Comparison of ENCODE assay signal across 31 cellular contexts in the genomic region with DNA sequence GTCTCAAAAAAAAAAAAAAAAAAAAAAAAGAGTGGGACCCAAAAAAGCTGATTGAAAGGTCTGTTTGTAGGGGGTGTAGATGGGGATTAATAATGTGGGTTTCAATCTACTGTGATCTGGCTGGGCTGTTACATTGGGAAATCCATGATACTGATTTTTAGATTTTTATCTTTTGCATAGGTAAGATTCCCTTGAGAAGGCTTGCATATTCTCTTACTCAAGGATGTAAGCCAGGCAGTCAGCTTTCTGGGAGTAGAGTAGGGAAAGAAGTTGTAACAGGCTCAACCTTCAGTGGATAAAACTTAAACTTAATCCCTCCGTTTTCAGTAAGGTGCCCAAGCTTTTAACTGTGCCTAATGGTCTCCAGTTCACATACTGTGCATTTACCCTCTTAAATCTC. TPM values are rescaled to one million over a fixed set of nuclear protein-coding genes. Genes with fewer than 3 reads are reported as not detected.
DNase-seq lines count a peak whose midpoint lies in the region; ATAC-seq, FAIRE-seq and TF ChIP-seq lines count a peak whose summit lies in the region.
"Had no signal": no experiment of that assay in that cellular context is flagged by ENCODE, and none has a peak within 500 bp of the region (broad histone marks: within the 10 kb centered on the region; RNA-seq: fewer than 3 reads in every experiment).

No MANE protein-coding gene starts in this region.

- CTCF ChIA-PET in HCT116 (lab: Charles Lee) = no interaction called here

- H3K4me2 ChIP-seq in HCT116 (ENCODE audit: low read length) (no peak overlapping the region), smooth muscle cell (no peak overlapping the region)

- H3K9me3 ChIP-seq in HCT116 (ENCODE audit: control insufficient read depth in 1 of 2, insufficient read depth in 1 of 2, low read depth in 1 of 2, low read length in 2 of 2) = no peaks in the 10 kb centered on the region
- no peaks in the 10 kb centered on the region for H3K9me3 ChIP-seq in smooth muscle cell (replicated peaks; ENCODE audit: low read depth)
- H3K9me3 ChIP-seq: BLaER1 treated with 17β-estradiol and CSF1 and Interleukin-3, amounts not matched to agents 10 nM and 100 nM; body of pancreas; left lung; stomach; tibial nerve had no signal

- POLR2A ChIA-PET in HCT116 (lab: Charles Lee) = no interaction called here

- intact Hi-C loops in HCT116 (cut with micrococcal nuclease) = no loop called here

- no TSS peak for BruUV-seq in HCT116 (replicated peaks; lab: Mats Ljungman, UMichigan)

- no peak overlapping the region for H2AFZ ChIP-seq in HCT116 (ENCODE audit: low read depth, low read length, poor library complexity, severe bottlenecking)
- H2AFZ ChIP-seq in smooth muscle cell (ENCODE audit: low read depth) = no peak overlapping the region

- peaks cover 95% of the 10 kb centered on the region for H3K36me3 Mint-ChIP-seq in activated T-cell treated with anti-CD3 and anti-CD28 coated beads, Interleukin-2, amount 50 U/mL, for 24 hours (ENCODE audit: low read depth)
- peaks cover 14% of the 10 kb centered on the region for H3K36me3 Mint-ChIP-seq in chondrocyte (ENCODE audit: low read depth)

- H3K27ac ChIP-seq in HCT116 (ENCODE audit: low read depth, low read length) (no peak overlapping the region), smooth muscle cell (ENCODE audit: low read depth) (peak overlapping the region; percentile 82)
- H3K27ac ChIP-seq: BLaER1 treated with 17β-estradiol and CSF1 and Interleukin-3, amounts not matched to agents 10 nM and 100 nM; HL-60; left lung; stomach; tibial nerve had no signal

- H3K27me3 ChIP-seq in HCT116 (ENCODE audit: insufficient read depth, low read length) (no peaks in the 10 kb centered on the region), smooth muscle cell (ENCODE audit: low read depth) (no peaks in the 10 kb centered on the region)
- H3K27me3 ChIP-seq: BLaER1 treated with 17β-estradiol and CSF1 and Interleukin-3, amounts not matched to agents 10 nM and 100 nM; body of pancreas; left lung; stomach; tibial nerve had no signal

- no peaks in the 10 kb centered on the region for H3K9me3 Mint-ChIP-seq in activated T-cell treated with anti-CD3 and anti-CD28 coated beads, Interleukin-2, amount 50 U/mL, for 24 hours
- H3K9me3 Mint-ChIP-seq in chondrocyte (ENCODE audit: low read depth) = no peaks in the 10 kb centered on the region
- H3K9me3 Mint-ChIP-seq: activated B cell treated with CpG ODN at 0.5 μM for 24 hours had no signal

- TF ChIP-seq CTCF in HCT116 (IDR thresholded peaks at IDR 0.05 in 2 of 3, conservative IDR thresholded peaks at IDR 0.05 in 1 of 3; ENCODE audit: borderline replicate concordance in 1 of 3, insufficient read depth in 1 of 3, low read depth in 2 of 3, low read length in 2 of 3) (no peak), chondrocyte (IDR thresholded peaks at IDR 0.05) (no peak), smooth muscle cell (IDR thresholded peaks at IDR 0.05; ENCODE audit: borderline replicate concordance, insufficient read depth, poor library complexity, severe bottlenecking) (no peak)

- no peak for TF ChIP-seq RAD21 in HCT116 (IDR thresholded peaks at IDR 0.05; ENCODE audit: low read depth)

- peaks cover 21% of the 10 kb centered on the region for H3F3A ChIP-seq in smooth muscle cell (ENCODE audit: low read depth)

- 90% methylated on average over 1 of the region's 1 CpG for WGBS in smooth muscle cell (ENCODE audit: low lambda C conversion rate)

- H3K4me1 ChIP-seq in HCT116 (ENCODE audit: control insufficient read depth in 1 of 2, insufficient read depth in 2 of 2, low read length in 2 of 2) = peaks cover 4 to 17% of the 10 kb centered on the region in 2 experiments; a peak in 3 of 4 replicates
- peaks cover 14% of the 10 kb centered on the region for H3K4me1 ChIP-seq in smooth muscle cell (ENCODE audit: low read depth)

- H4K20me1 ChIP-seq in HCT116 (ENCODE audit: insufficient read depth) = no peaks in the 10 kb centered on the region
- no peaks in the 10 kb centered on the region for H4K20me1 ChIP-seq in smooth muscle cell (ENCODE audit: low read depth)

- peak overlapping the region; percentile 41 for H3K27ac Mint-ChIP-seq in activated T-cell treated with anti-CD3 and anti-CD28 coated beads, Interleukin-2, amount 50 U/mL, for 24 hours
- H3K27ac Mint-ChIP-seq in chondrocyte (ENCODE audit: unreplicated experiment) = peak overlapping the region; percentile 42
- H3K27ac Mint-ChIP-seq: activated B cell treated with CpG ODN at 0.5 μM for 24 hours had no signal

- no peak for FAIRE-seq in RCC 7860 (lab: Jason Lieb, UNC)
- FAIRE-seq: small intestine had no signal

- TF ChIP-seq POLR2A in HCT116 (IDR thresholded peaks at IDR 0.05; ENCODE audit: borderline replicate concordance, extremely low read depth, insufficient read depth, insufficient read length) = no peak

- H3K9me2 ChIP-seq in HCT116 (ENCODE audit: insufficient read depth) = no peaks in the 10 kb centered on the region

- H3K27me3 Mint-ChIP-seq in activated T-cell treated with anti-CD3 and anti-CD28 coated beads, Interleukin-2, amount 50 U/mL, for 24 hours = no peaks in the 10 kb centered on the region
- no peaks in the 10 kb centered on the region for H3K27me3 Mint-ChIP-seq in chondrocyte (ENCODE audit: low read depth)
- H3K27me3 Mint-ChIP-seq: activated B cell treated with CpG ODN at 0.5 μM for 24 hours had no signal

- RAD21 ChIA-PET in HCT116 (lab: Charles Lee; ENCODE audit: low non-redundant PET in 1 of 2, low total read pairs in 2 of 2, uncharacterized antibody in 2 of 2, unreplicated experiment in 2 of 2) = no interaction called here

- ATAC-seq in HCT116 = no peak
- no peak for ATAC-seq in HG02763 (IDR thresholded peaks at IDR 0.05; ENCODE audit: unreplicated experiment)
- ATAC-seq: body of pancreas, left lung had no signal

- peaks cover 18% of the 10 kb centered on the region for H3K79me2 ChIP-seq in HCT116 (ENCODE audit: insufficient read depth, low read length)
- peaks cover 11% of the 10 kb centered on the region for H3K79me2 ChIP-seq in smooth muscle cell (ENCODE audit: low read depth)

- DNase-seq in activated T-cell treated with anti-CD3 and anti-CD28 coated beads, Interleukin-2, amount 50 U/mL, for 24 hours = no peak
- DNase-seq in activated T-cell treated with anti-CD3 and anti-CD28 coated beads, Interleukin-2, amount 50 U/mL, for 48 hours = no peak
- DNase-seq in HCT116 (ENCODE audit: low read depth, low spot score) (no peak), chondrocyte (ENCODE audit: low spot score) (no peak), smooth muscle cell (lab: John Stamatoyannopoulos, UW; ENCODE audit: unreplicated experiment) (no peak), RCC 7860 (ENCODE audit: low spot score) (no peak), NCI-H69 (lab: John Stamatoyannopoulos, UW) (no peak)
- DNase-seq: ACHN; activated B cell treated with CpG ODN at 0.5 μM for 24 hours; activated CD4-positive, alpha-beta T cell treated with anti-CD3 and anti-CD28 coated beads, Interleukin-2, amount 50 U/mL, for 48 hours; activated CD8-positive, alpha-beta memory T cell treated with anti-CD3 and anti-CD28 coated beads, Interleukin-2, amount 50 U/mL, for 48 hours; activated effector memory CD4-positive, alpha-beta T cell treated with anti-CD3 and anti-CD28 coated beads, Interleukin-2, amount 50 U/mL, for 16 hours; body of pancreas; Kasumi-1; left lung; NCI-H146; Right ventricle myocardium superior; small intestine; stimulated activated CD4-positive, alpha-beta T cell treated with anti-CD3 and anti-CD28 coated beads, Interleukin-1b, Interleukin-23, amount 100 ng/mL, for 48 hours; stimulated activated CD8-positive, alpha-beta memory T cell treated with anti-CD3 and anti-CD28 coated beads, Interleukin-4, amount 100 ng/mL, for 48 hours; stomach had no signal

- H3K36me3 ChIP-seq in HCT116 (ENCODE audit: control insufficient read depth in 1 of 2, insufficient read depth in 2 of 2, low read length in 2 of 2) (peaks cover 24 to 25% of the 10 kb centered on the region in 2 experiments), smooth muscle cell (ENCODE audit: low read depth) (peaks cover 22% of the 10 kb centered on the region)

- H3K4me3 ChIP-seq in HCT116 (replicated peaks in 1 of 2; ENCODE audit: low read depth in 1 of 2, low read length in 2 of 2) (no peak overlapping the region), smooth muscle cell (no peak overlapping the region)
- H3K4me3 ChIP-seq: BLaER1 treated with 17β-estradiol and CSF1 and Interleukin-3, amounts not matched to agents 10 nM and 100 nM; body of pancreas; left lung; stomach; tibial nerve had no signal

- no peak overlapping the region for H3K4me3 Mint-ChIP-seq in activated T-cell treated with anti-CD3 and anti-CD28 coated beads, Interleukin-2, amount 50 U/mL, for 24 hours
- H3K4me3 Mint-ChIP-seq in chondrocyte (ENCODE audit: unreplicated experiment) = no peak overlapping the region
- H3K4me3 Mint-ChIP-seq: activated B cell treated with CpG ODN at 0.5 μM for 24 hours had no signal

- H3K9ac ChIP-seq in HCT116 (ENCODE audit: low read length) (0 out of 2 replicates have a peak overlapping the region, but pooled peaks have one; percentile 3), smooth muscle cell (ENCODE audit: low read depth) (no peak overlapping the region)

- H3K4me1 Mint-ChIP-seq in activated T-cell treated with anti-CD3 and anti-CD28 coated beads, Interleukin-2, amount 50 U/mL, for 24 hours (ENCODE audit: low read depth) = peaks cover 25% of the 10 kb centered on the region
- H3K4me1 Mint-ChIP-seq in chondrocyte (ENCODE audit: low read depth) = peaks cover 49% of the 10 kb centered on the region

TF ChIP-seq in HCT116, 20 proteins besides CTCF, POLR2A, EP300 and RAD21 (continues in another document):
- 0 out of 2 replicates have a peak, but pooled peaks have one; percentile 9 for TF ChIP-seq POLR2AphosphoS5 (IDR thresholded peaks at IDR 0.05; ENCODE audit: low read depth, low read length)

RNA-seq across cellular contexts. Expression of a gene that starts 1.9 kb away (rescaled TPM):
- total RNA-seq in HCT116 (2021; ENCODE audit: unreplicated experiment) (69.3 TPM), chondrocyte (18.3 to 28.4 TPM (median 23.5 TPM) in 3 replicates), smooth muscle cell (24.5 and 27.6 TPM in 2 replicates)
- polyA plus RNA-seq in HCT116 (2012) = 17.6 and 27.8 TPM in 2 replicates
- polyA plus RNA-seq in smooth muscle cell = 18.3 and 18.4 TPM in 2 replicates

RNA-seq across cellular contexts. Expression of a gene that starts 30.4 kb away (rescaled TPM):
- 156 TPM for total RNA-seq in HCT116 (2021; ENCODE audit: unreplicated experiment)
- 165 and 171 TPM in 2 replicates for polyA plus RNA-seq in HCT116 (2012)
- total RNA-seq in chondrocyte = 247 to 286 TPM (median 252 TPM) in 3 replicates
- 241 and 302 TPM in 2 replicates for total RNA-seq in smooth muscle cell
- 184 and 216 TPM in 2 replicates for polyA plus RNA-seq in smooth muscle cell

RNA-seq across cellular contexts. Expression of a gene that starts 53.8 kb away (rescaled TPM):
- 130 TPM for total RNA-seq in HCT116 (2021; ENCODE audit: unreplicated experiment)
- 83.3 and 110 TPM in 2 replicates for polyA plus RNA-seq in HCT116 (2012)
- 88.6 to 95.0 TPM (median 91.1 TPM) in 3 replicates for total RNA-seq in chondrocyte
- 124 and 130 TPM in 2 replicates for total RNA-seq in smooth muscle cell
- polyA plus RNA-seq in smooth muscle cell = 154 and 158 TPM in 2 replicates

RNA-seq across cellular contexts. Expression of a gene that starts 57.6 kb away (rescaled TPM):
- total RNA-seq in HCT116 (2021; ENCODE audit: unreplicated experiment) (not detected), chondrocyte (0.20 to 0.56 TPM in 2 of 3 replicates, not detected in the other), smooth muscle cell (not detected in 2 replicates)
- 0.08 and 0.31 TPM in 2 replicates for polyA plus RNA-seq in HCT116 (2012)
- polyA plus RNA-seq in smooth muscle cell = 0.25 and 0.37 TPM in 2 replicates
- total RNA-seq: activated B cell treated with CpG ODN at 0.5 μM for 24 hours, body of pancreas, Daoy, glomerular endothelial cell, left lung, mesenteric fat pad, NCI-H460, osteoblast, renal cortical epithelial cell, Right ventricle myocardium superior, stomach, tibial nerve had no signal
- polyA plus RNA-seq: stomach had no signal
